ENCODE assay signal across 14 cellular contexts in genomic region chr10:88467835-88468485, GRCh38.
"Had no signal": no experiment of that assay in that cellular context is flagged by ENCODE, and none has a peak within 500 bp of the region (broad histone marks: within the 10 kb centered on the region; RNA-seq: fewer than 3 reads in every experiment).

No MANE protein-coding gene starts in this region.

- H3K9me3 ChIP-seq: ascending aorta, colonic mucosa, ovary, tibial nerve, vagina had no signal

- H3K27ac Mint-ChIP-seq: activated T-helper 1 cell treated with anti-CD3 and anti-CD28 coated beads, Interleukin-12 subunit alpha, Interleukin-12 subunit beta, Interleukin-2, Interleukin-4 antibody, amounts not matched to agents 30 ng/mL and 10 ng/mL and 1 ng/mL, durations not matched to agents 14 hours and 24 hours and 36 hours; stimulated activated effector memory CD8-positive, alpha-beta T cell treated with anti-CD3 and anti-CD28 coated beads, Interleukin-12 subunit alpha, Interleukin-12 subunit beta, amount 100 ng/mL, for 72 hours; T-cell had no signal

- H3K4me3 ChIP-seq: ascending aorta, colonic mucosa, ovary, tibial nerve, vagina had no signal

- H3K36me3 ChIP-seq: ascending aorta, colonic mucosa, ovary, tibial nerve, vagina had no signal

- H3K4me1 ChIP-seq: colonic mucosa had no signal

- FAIRE-seq: endothelial cell of umbilical vein had no signal

- H3K9me3 Mint-ChIP-seq: activated T-helper 1 cell treated with anti-CD3 and anti-CD28 coated beads, Interleukin-12 subunit alpha, Interleukin-12 subunit beta, Interleukin-2, Interleukin-4 antibody, amounts not matched to agents 30 ng/mL and 10 ng/mL and 1 ng/mL, durations not matched to agents 14 hours and 24 hours and 36 hours; neural crest cell; stimulated activated effector memory CD8-positive, alpha-beta T cell treated with anti-CD3 and anti-CD28 coated beads, Interleukin-12 subunit alpha, Interleukin-12 subunit beta, amount 100 ng/mL, for 72 hours; T-cell had no signal

- ATAC-seq: stimulated activated effector memory CD8-positive, alpha-beta T cell treated with anti-CD3 and anti-CD28 coated beads, Interleukin-12 subunit alpha, Interleukin-12 subunit beta, amount 100 ng/mL, for 72 hours; T-cell had no signal

- H3K4me3 Mint-ChIP-seq: activated T-helper 1 cell treated with anti-CD3 and anti-CD28 coated beads, Interleukin-12 subunit alpha, Interleukin-12 subunit beta, Interleukin-2, Interleukin-4 antibody, amounts not matched to agents 30 ng/mL and 10 ng/mL and 1 ng/mL, durations not matched to agents 14 hours and 24 hours and 36 hours; neural crest cell; stimulated activated effector memory CD8-positive, alpha-beta T cell treated with anti-CD3 and anti-CD28 coated beads, Interleukin-12 subunit alpha, Interleukin-12 subunit beta, amount 100 ng/mL, for 72 hours; T-cell had no signal

- DNase-seq: activated CD4-positive, alpha-beta T cell treated with anti-CD3 and anti-CD28 coated beads for 4 hours; activated naive CD4-positive, alpha-beta T cell; colonic mucosa; mesenchymal stem cell; ovary; T-cell had no signal

- H3K27ac ChIP-seq: ascending aorta, colonic mucosa, ovary, vagina, VCaP had no signal

- H3K4me1 Mint-ChIP-seq: neural crest cell; stimulated activated effector memory CD8-positive, alpha-beta T cell treated with anti-CD3 and anti-CD28 coated beads, Interleukin-12 subunit alpha, Interleukin-12 subunit beta, amount 100 ng/mL, for 72 hours; T-cell had no signal

- H3K27me3 ChIP-seq: ascending aorta, colonic mucosa, ovary, tibial nerve, vagina had no signal

- H3K36me3 Mint-ChIP-seq: stimulated activated effector memory CD8-positive, alpha-beta T cell treated with anti-CD3 and anti-CD28 coated beads, Interleukin-12 subunit alpha, Interleukin-12 subunit beta, amount 100 ng/mL, for 72 hours; T-cell had no signal
